25 cellular contexts compared by ENCODE assay signal in genomic region chr11:17931595-17931994, GRCh38.
"Had no signal": no experiment of that assay in that cellular context is flagged by ENCODE, and none has a peak within 500 bp of the region (broad histone marks: within the 10 kb centered on the region; RNA-seq: fewer than 3 reads in every experiment).

No MANE protein-coding gene starts in this region.

- H3K27ac ChIP-seq: brain microvascular endothelial cell, heart right ventricle, left lung, neutrophil, ovary, prostate gland, spleen, upper lobe of left lung had no signal

- H3K36me3 ChIP-seq: brain microvascular endothelial cell, heart right ventricle, neutrophil, ovary, prostate gland had no signal

- H3K9me3 ChIP-seq: left lung, neutrophil, ovary, prostate gland, upper lobe of left lung had no signal

- H3K4me3 Mint-ChIP-seq: activated CD4-positive, alpha-beta T cell treated with anti-CD3 and anti-CD28 coated beads, Interleukin-2, amount 10 ng/mL, durations not matched to agents 7 days and 5 days; activated CD8-positive, alpha-beta T cell treated with anti-CD3 and anti-CD28 coated beads, Interleukin-2, amount 10 ng/mL, durations not matched to agents 7 days and 5 days; dendritic cell treated with granulocyte-macrophage colony-stimulating factor and Interleukin-4, amounts not matched to agents 40 ng/mL and 50 ng/mL, for 4 days; naive thymus-derived CD4-positive, alpha-beta T cell; T-helper 17 cell had no signal

- H3K4me1 Mint-ChIP-seq: activated CD4-positive, alpha-beta T cell treated with anti-CD3 and anti-CD28 coated beads, Interleukin-2, amount 10 ng/mL, durations not matched to agents 7 days and 5 days had no signal

- H3K27me3 Mint-ChIP-seq: activated CD4-positive, alpha-beta T cell treated with anti-CD3 and anti-CD28 coated beads, Interleukin-2, amount 10 ng/mL, durations not matched to agents 7 days and 5 days; dendritic cell treated with granulocyte-macrophage colony-stimulating factor and Interleukin-4, amounts not matched to agents 40 ng/mL and 50 ng/mL, for 4 days; naive thymus-derived CD4-positive, alpha-beta T cell; T-helper 17 cell had no signal

- H3K4me3 ChIP-seq: heart right ventricle, left lung, lung, ovary, prostate gland, spleen, upper lobe of left lung had no signal

- DNase-seq: activated CD4-positive, alpha-beta T cell treated with anti-CD3 and anti-CD28 coated beads, Interleukin-2, amount 10 ng/mL, durations not matched to agents 7 days and 5 days; activated CD4-positive, CD25-positive, alpha-beta regulatory T cell; activated CD8-positive, alpha-beta T cell treated with anti-CD3 and anti-CD28 coated beads, Interleukin-2, amount 10 ng/mL, durations not matched to agents 7 days and 5 days; activated gamma-delta T cell treated with Interleukin-2 at 50 U/mL for 16 hours; aorta; brain microvascular endothelial cell; caudate nucleus; effector CD4-positive, alpha-beta T cell; heart right ventricle; kidney glomerular epithelial cell; left lung; naive thymus-derived CD4-positive, alpha-beta T cell; ovary; spleen; stimulated activated CD4-positive, alpha-beta T cell treated with anti-CD3 and anti-CD28 coated beads, Interleukin-4, amount 100 ng/mL, for 4 hours; stimulated activated naive CD8-positive, alpha-beta T cell treated with anti-CD3 and anti-CD28 coated beads, Interleukin-15, Interleukin-2, amounts not matched to agents 100 U/mL and 50 U/mL, for 24 hours; SW 1271; T-helper 17 cell; upper lobe of left lung had no signal

- H3K27me3 ChIP-seq: brain microvascular endothelial cell, heart right ventricle, left lung, neutrophil, ovary, spleen, upper lobe of left lung had no signal

- ATAC-seq: activated CD8-positive, alpha-beta T cell treated with anti-CD3 and anti-CD28 coated beads, Interleukin-2, amount 10 ng/mL, durations not matched to agents 7 days and 5 days; activated naive CD4-positive, alpha-beta T cell treated with anti-CD3 and anti-CD28 coated beads, Interleukin-2, amount 50 U/mL, for 72 hours; esophagus mucosa; heart right ventricle; left lung; naive thymus-derived CD4-positive, alpha-beta T cell; stimulated activated naive CD8-positive, alpha-beta T cell treated with anti-CD3 and anti-CD28 coated beads, Interleukin-15, Interleukin-2, amounts not matched to agents 100 U/mL and 50 U/mL, for 24 hours; T-helper 17 cell had no signal

- H3K9me3 Mint-ChIP-seq: activated naive CD4-positive, alpha-beta T cell treated with anti-CD3 and anti-CD28 coated beads, Interleukin-2, amount 50 U/mL, for 72 hours; dendritic cell treated with granulocyte-macrophage colony-stimulating factor and Interleukin-4, amounts not matched to agents 40 ng/mL and 50 ng/mL, for 4 days had no signal

- H3K4me1 ChIP-seq: left lung, prostate gland, upper lobe of left lung had no signal

- H3K27ac Mint-ChIP-seq: activated CD4-positive, alpha-beta T cell treated with anti-CD3 and anti-CD28 coated beads, Interleukin-2, amount 10 ng/mL, durations not matched to agents 7 days and 5 days; activated CD8-positive, alpha-beta T cell treated with anti-CD3 and anti-CD28 coated beads, Interleukin-2, amount 10 ng/mL, durations not matched to agents 7 days and 5 days; activated naive CD4-positive, alpha-beta T cell treated with anti-CD3 and anti-CD28 coated beads, Interleukin-2, amount 50 U/mL, for 72 hours; dendritic cell treated with granulocyte-macrophage colony-stimulating factor and Interleukin-4, amounts not matched to agents 40 ng/mL and 50 ng/mL, for 4 days; naive thymus-derived CD4-positive, alpha-beta T cell; T-helper 17 cell had no signal
